1 cellular context compared by ENCODE assay signal in genomic region chr3:44976002-44976815, GRCh38.
TF ChIP-seq lines count a peak whose summit lies in the region.

Gene EXOSC7, plus strand, starts transcription at chr3:44976244. Its CDS starts 34 bp downstream, at chr3:44976278.
Gene ZDHHC3, minus strand, starts transcription at chr3:44976174. Its CDS starts 16,738 bp downstream, at chr3:44959436.

TF ChIP-seq in K562, 482 proteins besides CTCF, POLR2A, EP300 and RAD21 (continued from another document and continues in another):
- peak; percentile 62; the same call in 1 of the 2 replicates for TF ChIP-seq ZNF511 (CRISPR knock-in tag; IDR thresholded peaks at IDR 0.05)
- no peak for TF ChIP-seq ZNF140 (CRISPR knock-in tag; IDR thresholded peaks at IDR 0.05)
- TF ChIP-seq KLF1 (tag; IDR thresholded peaks at IDR 0.05), result no peak
- no peak for TF ChIP-seq CTCFL (IDR thresholded peaks at IDR 0.05; ENCODE audit: borderline replicate concordance, insufficient read depth, low read depth, low read length, poor library complexity, severe bottlenecking)
- TF ChIP-seq ETS1 (conservative IDR thresholded peaks at IDR 0.05; ENCODE audit: control insufficient read depth, low read depth, low read length), result peak; percentile 79
- TF ChIP-seq ELF1 (tag; IDR thresholded peaks at IDR 0.05), result 0 out of 2 replicates have a peak, but pooled peaks have one; percentile 54
- no peak for TF ChIP-seq NR2C1 (IDR thresholded peaks at IDR 0.05)
- no peak for TF ChIP-seq NR2C1 (tag; IDR thresholded peaks at IDR 0.05)
- no peak for TF ChIP-seq GTF2B (IDR thresholded peaks at IDR 0.05; ENCODE audit: extremely low read depth, insufficient read length)
- no peak for TF ChIP-seq BMI1 (IDR thresholded peaks at IDR 0.05; ENCODE audit: low read length)
- peak; percentile 33; the same call in 1 of the 2 replicates for TF ChIP-seq TFAP4 (CRISPR knock-in tag; IDR thresholded peaks at IDR 0.05; ENCODE audit: borderline replicate concordance)
- no peak for TF ChIP-seq NELFE (IDR thresholded peaks at IDR 0.05; ENCODE audit: insufficient read depth, insufficient read length)
- no peak for TF ChIP-seq MTF1 (CRISPR knock-in tag; IDR thresholded peaks at IDR 0.05; ENCODE audit: borderline replicate concordance)
- no peak for TF ChIP-seq ZFP30 (CRISPR knock-in tag; IDR thresholded peaks at IDR 0.05; ENCODE audit: borderline replicate concordance)
- TF ChIP-seq THAP7 (CRISPR knock-in tag; IDR thresholded peaks at IDR 0.05), result peak; percentile 79; the same call in 1 of the 2 replicates
- no peak for TF ChIP-seq DLX4 (CRISPR knock-in tag; IDR thresholded peaks at IDR 0.05)
- peak; percentile 97 for TF ChIP-seq CREB1 (IDR thresholded peaks at IDR 0.05)
- TF ChIP-seq CREB1 (CRISPR knock-in tag; IDR thresholded peaks at IDR 0.05), result peak; percentile 98
- peak; percentile 21; the same call in 1 of the 2 replicates for TF ChIP-seq ATF7 (IDR thresholded peaks at IDR 0.05)
- no peak for TF ChIP-seq ATF6 (CRISPR knock-in tag; IDR thresholded peaks at IDR 0.05)
- TF ChIP-seq POLR2B (IDR thresholded peaks at IDR 0.05; ENCODE audit: low read depth, partially characterized antibody), result peak; percentile 76
- TF ChIP-seq DMBX1 (CRISPR knock-in tag; IDR thresholded peaks at IDR 0.05; ENCODE audit: borderline replicate concordance), result 0 out of 2 replicates have a peak, but pooled peaks have one; percentile 21
- TF ChIP-seq GTF2A2 (tag; IDR thresholded peaks at IDR 0.05), result no peak
- TF ChIP-seq CC2D1A (IDR thresholded peaks at IDR 0.05), result 0 out of 2 replicates have a peak, but pooled peaks have one; percentile 40
- TF ChIP-seq ZNF280A (IDR thresholded peaks at IDR 0.05; ENCODE audit: low read depth, partially characterized antibody), result no peak
- TF ChIP-seq POLR2H (tag; IDR thresholded peaks at IDR 0.05; ENCODE audit: low read depth), result peak; percentile 47
- peak in 1 of 2 experiments; percentile 51; a peak in 1 of 4 replicates for TF ChIP-seq NONO (IDR thresholded peaks at IDR 0.05; ENCODE audit: low read depth in 2 of 2, low read length in 1 of 2)
- no peak for TF ChIP-seq FOXA3 (CRISPR knock-in tag; conservative IDR thresholded peaks at IDR 0.05 in 1 of 2, IDR thresholded peaks at IDR 0.05 in 1 of 2)
- TF ChIP-seq CBFA2T2 (conservative IDR thresholded peaks at IDR 0.05), result 0 out of 2 replicates have a peak, but pooled peaks have one; percentile 1
- TF ChIP-seq ZBTB49 (CRISPR knock-in tag; IDR thresholded peaks at IDR 0.05; ENCODE audit: borderline replicate concordance), result no peak
- TF ChIP-seq TSC22D4 (tag; IDR thresholded peaks at IDR 0.05), result no peak
- TF ChIP-seq BRF2 (IDR thresholded peaks at IDR 0.05; ENCODE audit: borderline replicate concordance, insufficient read depth, insufficient read length), result no peak
- TF ChIP-seq POLR2AphosphoS5 (IDR thresholded peaks at IDR 0.05; ENCODE audit: control insufficient read depth, insufficient read depth, low read depth, low read length), result peak; percentile 71
- TF ChIP-seq HDAC2 (IDR thresholded peaks at IDR 0.05), result 0 out of 2 replicates have a peak, but pooled peaks have one; percentile 53
- TF ChIP-seq ZFPM2 (CRISPR knock-in tag; IDR thresholded peaks at IDR 0.05), result no peak
- TF ChIP-seq FOXP1 (CRISPR knock-in tag; IDR thresholded peaks at IDR 0.05), result 0 out of 2 replicates have a peak, but pooled peaks have one; percentile 46
- peak; percentile 51; the same call in 1 of the 2 replicates for TF ChIP-seq CBX5 (IDR thresholded peaks at IDR 0.05; ENCODE audit: borderline replicate concordance, low read depth)
- no peak for TF ChIP-seq HDAC3 (IDR thresholded peaks at IDR 0.05; ENCODE audit: borderline replicate concordance, partially characterized antibody)
- 0 out of 2 replicates have a peak, but pooled peaks have one; percentile 11 for TF ChIP-seq BRD4 (IDR thresholded peaks at IDR 0.05)
- TF ChIP-seq GATAD2A (IDR thresholded peaks at IDR 0.05), result no peak
- TF ChIP-seq PHF8 (IDR thresholded peaks at IDR 0.05; ENCODE audit: borderline replicate concordance, low read length), result peak; percentile 97
- no peak for TF ChIP-seq RBM15 (IDR thresholded peaks at IDR 0.05; ENCODE audit: insufficient read depth, low read length)
- peak; percentile 91 for TF ChIP-seq RBFOX2 (IDR thresholded peaks at IDR 0.05; ENCODE audit: low read depth, low read length)
- TF ChIP-seq ZNF444 (CRISPR knock-in tag; IDR thresholded peaks at IDR 0.05), result no peak
- no peak for TF ChIP-seq ETS2 (tag; IDR thresholded peaks at IDR 0.05; ENCODE audit: borderline replicate concordance, poor library complexity, severe bottlenecking)
